In the genomic region with DNA sequence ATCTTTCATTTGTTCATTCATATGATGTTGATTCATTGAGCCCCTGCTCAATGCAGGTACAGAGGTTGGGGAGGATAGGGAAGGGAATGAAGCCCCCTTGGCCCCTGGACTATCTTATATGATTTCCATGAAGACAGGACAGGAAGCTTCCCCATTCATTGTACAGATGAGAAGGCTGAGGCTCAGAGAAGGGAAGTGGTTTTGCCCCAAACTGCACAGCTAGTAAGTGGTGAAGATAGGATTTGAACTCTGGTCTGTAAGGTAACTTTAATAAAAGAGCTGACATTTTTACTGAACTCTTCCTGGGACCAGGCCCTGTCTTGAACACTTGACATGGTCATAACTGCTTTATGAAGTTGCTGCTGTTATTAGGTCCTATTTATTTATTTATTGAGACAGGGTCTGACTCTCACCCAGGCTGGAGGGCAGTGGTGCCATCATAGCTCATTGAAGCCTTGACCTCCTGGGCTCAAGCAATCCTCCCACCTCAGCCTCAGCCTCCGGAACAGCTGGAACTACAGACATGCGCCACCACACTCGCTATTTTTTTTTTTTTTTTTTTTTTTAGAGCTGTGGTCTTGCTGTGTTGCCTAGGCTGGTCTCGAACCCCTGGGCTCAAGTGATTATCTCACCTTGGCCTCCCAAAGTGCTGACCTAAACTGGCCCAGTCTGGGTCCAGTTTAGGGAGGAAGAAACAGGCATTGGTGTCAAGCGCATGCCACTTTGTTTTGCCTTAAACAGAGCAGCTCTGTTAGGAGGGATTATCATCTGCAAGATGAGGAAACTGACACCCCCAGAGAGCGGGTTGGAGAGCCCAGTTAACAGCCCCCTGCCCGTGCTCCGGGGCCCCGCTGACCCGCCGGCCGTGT, we compare ENCODE assay signal across 8 cellular contexts. TPM values are rescaled to one million over a fixed set of nuclear protein-coding genes. Genes with fewer than 3 reads are reported as not detected.
DNase-seq lines count a peak whose midpoint lies in the region; ATAC-seq and TF ChIP-seq lines count a peak whose summit lies in the region.

No MANE protein-coding gene starts in this region.

- peak; percentile 54 for DNase-seq in DMS53 (lab: John Stamatoyannopoulos, UW)
- no peak for DNase-seq in DMS53 treated with DMSO at 0.1 percent for 48 hours (lab: John Stamatoyannopoulos, UW; ENCODE audit: unreplicated experiment)
- DNase-seq in stimulated activated naive B cell treated with anti-CD40 and anti-IgM and Interleukin-4, amounts not matched to agents 10 μg/mL and 1 μg/mL and 100 μg/mL, for 72 hours = no peak
- DNase-seq in mucosa of descending colon = no peak
- DNase-seq in NCI-H2081 (lab: John Stamatoyannopoulos, UW) = no peak
- DNase-seq in GM20000 (ENCODE audit: low spot score) = no peak

- peaks cover 24 to 45% of the 10 kb centered on the region in 2 donors for H3K4me1 Mint-ChIP-seq in stimulated activated naive B cell treated with anti-CD40 and anti-IgM and Interleukin-4, amounts not matched to agents 10 μg/mL and 1 μg/mL and 100 μg/mL, for 72 hours

- intact Hi-C loops in mucosa of descending colon (cut with DNase I, micrococcal nuclease) = no loop called here

- H3K4me3 ChIP-seq in WI38 (ENCODE audit: low read depth, low read length) (peak overlapping the region; percentile 45), iPS-11a (ENCODE audit: low read depth, low read length) (peak overlapping the region; percentile 35), mucosa of descending colon (no peak overlapping the region)

- H3K27ac Mint-ChIP-seq in stimulated activated naive B cell treated with anti-CD40 and anti-IgM and Interleukin-4, amounts not matched to agents 10 μg/mL and 1 μg/mL and 100 μg/mL, for 72 hours = no peak overlapping the region

- H3K9me3 ChIP-seq in mucosa of descending colon = no peaks in the 10 kb centered on the region

- H3K36me3 ChIP-seq in mucosa of descending colon (ENCODE audit: low read depth) = no peaks in the 10 kb centered on the region

- TF ChIP-seq CTCF in WI38 (IDR thresholded peaks at IDR 0.05; ENCODE audit: low read depth, low read length) (no peak), mucosa of descending colon (IDR thresholded peaks at IDR 0.05) (no peak), GM20000 (IDR thresholded peaks at IDR 0.05; ENCODE audit: extremely low read depth, missing control alignments) (no peak)

- H3K9me3 Mint-ChIP-seq in stimulated activated naive B cell treated with anti-CD40 and anti-IgM and Interleukin-4, amounts not matched to agents 10 μg/mL and 1 μg/mL and 100 μg/mL, for 72 hours = peaks cover 4 to 8% of the 10 kb centered on the region in 2 donors

- H3K36me3 Mint-ChIP-seq in stimulated activated naive B cell treated with anti-CD40 and anti-IgM and Interleukin-4, amounts not matched to agents 10 μg/mL and 1 μg/mL and 100 μg/mL, for 72 hours = peaks cover 4% of the 10 kb centered on the region in 2 donors

- ATAC-seq in stimulated activated naive B cell treated with anti-CD40 and anti-IgM and Interleukin-4, amounts not matched to agents 10 μg/mL and 1 μg/mL and 100 μg/mL, for 72 hours (replicated peaks) = no peak
- no peak for ATAC-seq in mucosa of descending colon

- H3K4me1 ChIP-seq in mucosa of descending colon (ENCODE audit: low read depth) = peaks cover 8% of the 10 kb centered on the region

- peak overlapping the region; percentile 66 to 67 for H3K4me3 Mint-ChIP-seq in stimulated activated naive B cell treated with anti-CD40 and anti-IgM and Interleukin-4, amounts not matched to agents 10 μg/mL and 1 μg/mL and 100 μg/mL, for 72 hours

- no peaks in the 10 kb centered on the region for H3K27me3 Mint-ChIP-seq in stimulated activated naive B cell treated with anti-CD40 and anti-IgM and Interleukin-4, amounts not matched to agents 10 μg/mL and 1 μg/mL and 100 μg/mL, for 72 hours

RNA-seq across cellular contexts. Expression of a gene that starts 5.0 kb away (rescaled TPM):
- total RNA-seq in mucosa of descending colon = 1 to 10 TPM; 1.1 to 7.6 (median 1.5) TPM

RNA-seq across cellular contexts. Expression of a gene that starts 7.6 kb away (rescaled TPM):
- total RNA-seq in mucosa of descending colon = 10 to 100 TPM; 20.8 to 30.6 (median 25.3) TPM

RNA-seq across cellular contexts. Expression of a gene that starts 21.9 kb away (rescaled TPM):
- total RNA-seq in mucosa of descending colon = 10 to 100 TPM; 17.6 to 30.3 (median 22.4) TPM

RNA-seq across cellular contexts. Expression of a gene that starts 47.4 kb away (rescaled TPM):
- 10 to 100 TPM; 14.6 to 24.6 (median 15.4) TPM for total RNA-seq in mucosa of descending colon

RNA-seq across cellular contexts. Expression of a gene that starts 56.1 kb away (rescaled TPM):
- total RNA-seq in mucosa of descending colon = 10 to 100 TPM; 13.4 to 24.7 (median 13.7) TPM
